ENCODE assay signal across 21 cellular contexts in genomic region chr12:49901026-49901425, GRCh38. TPM values are rescaled to one million over a fixed set of nuclear protein-coding genes. Genes with fewer than 3 reads are reported as not detected.
DNase-seq lines count a peak whose midpoint lies in the region; ATAC-seq and TF ChIP-seq lines count a peak whose summit lies in the region.
"Had no signal": no experiment of that assay in that cellular context is flagged by ENCODE, and none has a peak within 500 bp of the region (broad histone marks: within the 10 kb centered on the region; RNA-seq: fewer than 3 reads in every experiment).

No MANE protein-coding gene starts in this region.

- peaks cover 0 to 16% (median 9%) of the 10 kb centered on the region in 4 donors for H3K4me1 ChIP-seq in sigmoid colon
- H3K4me1 ChIP-seq: SJSA1 had no signal

- TF ChIP-seq EP300 in sigmoid colon (IDR thresholded peaks at IDR 0.05), result no peak

- no peaks in the 10 kb centered on the region for H3K9me3 Mint-ChIP-seq in chondrocyte (ENCODE audit: low read depth)

- no peaks in the 10 kb centered on the region for H3K36me3 Mint-ChIP-seq in chondrocyte (ENCODE audit: low read depth)

- TF ChIP-seq POLR2A in NB4 (IDR thresholded peaks at IDR 0.05; ENCODE audit: extremely low read depth, insufficient read length) (no peak), sigmoid colon (IDR thresholded peaks at IDR 0.05) (no peak)

- H3K4me1 Mint-ChIP-seq in chondrocyte (ENCODE audit: low read depth), result peaks cover 8% of the 10 kb centered on the region

- H3K4me3 ChIP-seq in NB4 (ENCODE audit: low read depth, low read length) (no peak overlapping the region), sigmoid colon (no peak overlapping the region)
- H3K4me3 ChIP-seq: SJSA1 had no signal

- no peak overlapping the region for H3K27ac Mint-ChIP-seq in chondrocyte (ENCODE audit: unreplicated experiment)
- H3K27ac Mint-ChIP-seq: CD14-positive monocyte had no signal

- H3K27me3 ChIP-seq in sigmoid colon, result peaks cover 0 to 2% (median 0%) of the 10 kb centered on the region in 3 donors

- H3K27ac ChIP-seq in sigmoid colon, result no peak overlapping the region
- H3K27ac ChIP-seq: SJSA1 had no signal

- no peak for ATAC-seq in GM21528 (IDR thresholded peaks at IDR 0.05; ENCODE audit: low FRiP score, unreplicated experiment)
- no peak for ATAC-seq in GM21526 (IDR thresholded peaks at IDR 0.05; ENCODE audit: low FRiP score, unreplicated experiment)
- no peak for ATAC-seq in GM19351 (IDR thresholded peaks at IDR 0.05; ENCODE audit: unreplicated experiment)
- ATAC-seq: HepG2, Right ventricle myocardium inferior had no signal

- no peak for TF ChIP-seq CTCF in NB4 (IDR thresholded peaks at IDR 0.05; ENCODE audit: low read depth, low read length)
- no peak for TF ChIP-seq CTCF in chondrocyte (IDR thresholded peaks at IDR 0.05)
- no peak for TF ChIP-seq CTCF in sigmoid colon (IDR thresholded peaks at IDR 0.05)

- H3K27me3 Mint-ChIP-seq in chondrocyte (ENCODE audit: low read depth), result peaks cover 9% of the 10 kb centered on the region

- 52 to 61% methylated on average over 4 of the region's 4 CpGs for WGBS in sigmoid colon, 2 donors

- peak; percentile 36 for DNase-seq in NCI-H2107 treated with DMSO at 0.1 percent for 48 hours (lab: John Stamatoyannopoulos, UW; ENCODE audit: unreplicated experiment)
- DNase-seq in NCI-H2107 (lab: John Stamatoyannopoulos, UW), result no peak
- DNase-seq in NB4 (ENCODE audit: low read depth), result peak; percentile 27
- DNase-seq in chondrocyte (ENCODE audit: low spot score), result peak; percentile 66
- DNase-seq in sigmoid colon, result peak; percentile 38
- DNase-seq: AML-193, EL, GF-D8, KBM-7, NCI-H2227 treated with DMSO at 0.1 percent for 48 hours, NCI-H510A treated with DMSO at 0.1 percent for 48 hours, NCI-H774 had no signal

- H3K36me3 ChIP-seq in sigmoid colon, result no peaks in the 10 kb centered on the region
- H3K36me3 ChIP-seq: SJSA1 had no signal

- intact Hi-C loops in sigmoid colon (cut with DNase I), result no loop called here

- H3K9me3 ChIP-seq in sigmoid colon, result no peaks in the 10 kb centered on the region
- H3K9me3 ChIP-seq: SJSA1 had no signal

- no peak overlapping the region for H3K4me3 Mint-ChIP-seq in chondrocyte (ENCODE audit: unreplicated experiment)

RNA-seq across cellular contexts. Expression of gene FAIM2, which starts 2.7 kb away (rescaled TPM):
- total RNA-seq in chondrocyte (0.47 to 1.3 TPM (median 0.74 TPM) in 3 replicates), sigmoid colon (10 to 100 TPM in 1 of 4 donors, 1 to 10 TPM in 3; 5.8 to 12.8 (median 7.5) TPM)
- polyA plus RNA-seq in sigmoid colon, result 1 to 10 TPM in 2 of 3 donors, not detected in 1; 1.2 to 5.6 TPM
- total RNA-seq: A172, HepG2, SJSA1 had no signal
- polyA plus RNA-seq: CD14-positive monocyte, HepG2 had no signal

RNA-seq across cellular contexts. Expression of gene AQP2, which starts 49.5 kb away (rescaled TPM):
- total RNA-seq in chondrocyte (not detected in 3 replicates), sigmoid colon (not detected)
- polyA plus RNA-seq in sigmoid colon, result not detected
- total RNA-seq: A172, HepG2, Right ventricle myocardium inferior, SJSA1 had no signal
- polyA plus RNA-seq: AG04450, CD14-positive monocyte, HepG2 had no signal

RNA-seq across cellular contexts. Expression of gene BCDIN3D, which starts 58.1 kb away (rescaled TPM):
- total RNA-seq in chondrocyte (3.1 to 3.3 TPM (median 3.3 TPM) in 3 replicates), sigmoid colon (1 to 10 TPM; 2.7 to 5.4 (median 3.9) TPM)
- polyA plus RNA-seq in sigmoid colon, result 1 to 10 TPM; 1.8 to 3.7 (median 2.1) TPM
